ENCODE assay signal across 8 cellular contexts in genomic region chr2:9703701-9704221, GRCh38.
A peak's percentile ranks its signal among the peaks of the same experiment; 100 is the strongest.
DNase-seq lines count a peak whose midpoint lies in the region; ATAC-seq and TF ChIP-seq lines count a peak whose summit lies in the region.

No MANE protein-coding gene starts in this region.

- in situ Hi-C loops in transverse colon (cut with MboI; ENCODE audit: low pct_ligation_motif_present in 1 of 4, low pct_unique_long_range_greater_than_20kb in 1 of 4, low sequenced_read_pairs in 3 of 4), result no loop called here

- no peaks in the 10 kb centered on the region for H3K27me3 ChIP-seq in transverse colon

- TF ChIP-seq EP300 in transverse colon (IDR thresholded peaks at IDR 0.05; ENCODE audit: low read depth), result no peak

- H3K27me3 Mint-ChIP-seq in activated T-cell treated with anti-CD3 and anti-CD28 coated beads, Interleukin-2, amount 50 U/mL, for 72 hours (ENCODE audit: low read depth), result peaks cover 11% of the 10 kb centered on the region
- no peaks in the 10 kb centered on the region for H3K27me3 Mint-ChIP-seq in T-cell

- DNase-seq in activated T-cell treated with anti-CD3 and anti-CD28 coated beads, Interleukin-2, amount 50 U/mL, for 72 hours, result peak in 1 of 2 donors; percentile 42
- no peak for DNase-seq in activated T-cell treated with anti-CD3 and anti-CD28 coated beads, Interleukin-2, amount 50 U/mL, for 1 hour
- DNase-seq in T-cell, result peak in 6 of 34 experiments; percentile 5 to 28 (median 8)
- DNase-seq in fibroblast of the conjunctiva (ENCODE audit: low read depth), result peak; percentile 85
- DNase-seq in transverse colon, result peak; percentile 31
- no peak for DNase-seq in superior temporal gyrus (ENCODE audit: extremely low spot score)

- peaks cover 49% of the 10 kb centered on the region for H3K4me1 Mint-ChIP-seq in activated T-cell treated with anti-CD3 and anti-CD28 coated beads, Interleukin-2, amount 50 U/mL, for 72 hours (ENCODE audit: low read depth)
- peaks cover 15 to 53% (median 34%) of the 10 kb centered on the region in 3 donors for H3K4me1 Mint-ChIP-seq in T-cell

- H3K27ac ChIP-seq in transverse colon, result no peak overlapping the region

- H3K36me3 Mint-ChIP-seq in activated T-cell treated with anti-CD3 and anti-CD28 coated beads, Interleukin-2, amount 50 U/mL, for 72 hours (ENCODE audit: insufficient read depth in 2 of 2), result no peaks in the 10 kb centered on the region
- H3K36me3 Mint-ChIP-seq in T-cell, result no peaks in the 10 kb centered on the region

- H3K36me3 ChIP-seq in transverse colon, result no peaks in the 10 kb centered on the region

- H3K4me3 Mint-ChIP-seq in activated T-cell treated with anti-CD3 and anti-CD28 coated beads, Interleukin-2, amount 50 U/mL, for 72 hours, result peak overlapping the region; percentile 30 to 42
- H3K4me3 Mint-ChIP-seq in T-cell, result peak overlapping the region in 1 of 3 donors; percentile 50

- H3K4me1 ChIP-seq in transverse colon, result peaks cover 0 to 14% (median 4%) of the 10 kb centered on the region in 4 donors

- no peaks in the 10 kb centered on the region for H3K9me3 ChIP-seq in transverse colon

- 72% methylated on average over 3 of the region's 3 CpGs; no CpG with 5 or more reads in 1 of the 2 donors for WGBS in transverse colon (ENCODE audit: low coverage in 1 of 2), 2 donors

- peaks cover 0 to 1% of the 10 kb centered on the region in 2 donors for H3K9me3 Mint-ChIP-seq in activated T-cell treated with anti-CD3 and anti-CD28 coated beads, Interleukin-2, amount 50 U/mL, for 72 hours
- H3K9me3 Mint-ChIP-seq in T-cell, result no peaks in the 10 kb centered on the region

- peak in 1 of 2 donors; percentile 52 for ATAC-seq in activated T-cell treated with anti-CD3 and anti-CD28 coated beads, Interleukin-2, amount 50 U/mL, for 72 hours (replicated peaks in 1 of 2)
- ATAC-seq in T-cell (replicated peaks in 1 of 4) (peak in 2 of 4 experiments; percentile 6 to 8), HG03457 (IDR thresholded peaks at IDR 0.05; ENCODE audit: unreplicated experiment) (no peak), HG03097 (IDR thresholded peaks at IDR 0.05; ENCODE audit: low FRiP score, unreplicated experiment) (no peak)

- POLR2A ChIA-PET in T-cell (lab: Charles Lee), result interaction anchor here (0.8 to 3.0 kb wide), 5 partner anchors 49 to 686 kb away, joined by 3 to 39 read pairs (median 4); partner anchors contain the start of gene YWHAQ (in 1 of the 2)

- intact Hi-C loops in transverse colon (cut with DNase I; ENCODE audit: low total_unique reads), result no loop called here

- CTCF ChIA-PET in T-cell (lab: Charles Lee), result interaction anchor here in 1 of 2 donors (0.5 to 1.6 kb wide), 10 partner anchors 8 to 860 kb away, joined by 3 to 8 read pairs (median 4); partner anchors contain the start of gene YWHAQ

- no peak for TF ChIP-seq POLR2A in transverse colon (IDR thresholded peaks at IDR 0.05)

- H3K4me3 ChIP-seq in transverse colon, result no peak overlapping the region

- no peak overlapping the region for H3K27ac Mint-ChIP-seq in activated T-cell treated with anti-CD3 and anti-CD28 coated beads, Interleukin-2, amount 50 U/mL, for 72 hours
- peak overlapping the region; percentile 76 to 87 for H3K27ac Mint-ChIP-seq in T-cell

- TF ChIP-seq CTCF in transverse colon (IDR thresholded peaks at IDR 0.05), result no peak

Comparison
In these comparisons a context has a peak if more than half of its experiments do, and no peak if none do; other contexts are left out.
1. DNase-seq: peak in fibroblast of the conjunctiva (single experiment) and transverse colon (single experiment); none in activated T-cell treated with anti-CD3 and anti-CD28 coated beads, Interleukin-2, amount 50 U/mL, for 1 hour (single experiment) and superior temporal gyrus (single experiment).